ENCODE assay signal across 8 cellular contexts in genomic region chr14:76929927-76930326, GRCh38.
DNase-seq lines count a peak whose midpoint lies in the region; ATAC-seq and TF ChIP-seq lines count a peak whose summit lies in the region.

No MANE protein-coding gene starts in this region.

- H3K27me3 ChIP-seq in upper lobe of right lung = no peaks in the 10 kb centered on the region
- H3K27me3 ChIP-seq in HAP-1 (ENCODE audit: low read depth) = no peaks in the 10 kb centered on the region

- POLR2A ChIA-PET in activated CD8-positive, alpha-beta T cell treated with anti-CD3 and anti-CD28 coated beads for 36 hours (lab: Charles Lee) = interaction anchor here (0.8 to 1.6 kb wide), 7 partner anchors 9 to 123 kb away, joined by 3 to 6 read pairs (median 4); no protein-coding TSS in a partner anchor

- H3K27ac Mint-ChIP-seq in activated CD8-positive, alpha-beta T cell treated with anti-CD3 and anti-CD28 coated beads for 36 hours = peak overlapping the region; percentile 67
- peak overlapping the region; percentile 31 to 85 (median 70) for H3K27ac Mint-ChIP-seq in immature natural killer cell

- H3K9me3 ChIP-seq in upper lobe of right lung = no peaks in the 10 kb centered on the region
- H3K9me3 ChIP-seq in HAP-1 = no peaks in the 10 kb centered on the region

- H3K9me3 Mint-ChIP-seq in activated CD8-positive, alpha-beta T cell treated with anti-CD3 and anti-CD28 coated beads for 36 hours = no peaks in the 10 kb centered on the region
- peaks cover 0 to under 1% (median 0%) of the 10 kb centered on the region in 6 donors for H3K9me3 Mint-ChIP-seq in immature natural killer cell

- in situ Hi-C loops in HAP-1 (cut with MboI; ENCODE audit: low sequenced_read_pairs) = no loop called here

- no peaks in the 10 kb centered on the region for H3K36me3 ChIP-seq in upper lobe of right lung
- no peaks in the 10 kb centered on the region for H3K36me3 ChIP-seq in HAP-1 (replicated peaks)

- peak; percentile 18 to 29 for DNase-seq in stimulated activated CD4-positive, alpha-beta T cell treated with anti-CD3 and anti-CD28 coated beads, Interleukin-15, amount 100 ng/mL, for 1 hour (ENCODE audit: low read depth in 1 of 2, low spot score in 1 of 2)
- no peak for DNase-seq in stimulated activated CD4-positive, alpha-beta T cell treated with anti-CD3 and anti-CD28 coated beads, Interleukin-12 subunit alpha, Interleukin-12 subunit beta, amount 100 ng/mL, for 4 hours
- peak; percentile 76 for DNase-seq in activated CD8-positive, alpha-beta T cell treated with anti-CD3 and anti-CD28 coated beads for 36 hours
- peak; percentile 24 to 42 (median 42) for DNase-seq in immature natural killer cell
- DNase-seq in upper lobe of right lung = no peak
- no peak for DNase-seq in HAP-1 (ENCODE audit: low spot score in 2 of 2)

- H3K4me1 ChIP-seq in upper lobe of right lung (peaks cover 14% of the 10 kb centered on the region), HAP-1 (peaks cover 8% of the 10 kb centered on the region)

- no peak overlapping the region for H3K27ac ChIP-seq in upper lobe of right lung

- CTCF ChIA-PET in activated CD8-positive, alpha-beta T cell treated with anti-CD3 and anti-CD28 coated beads for 36 hours (lab: Charles Lee) = interaction anchor here (0.8 to 2.4 kb wide), 8 partner anchors 9 to 141 kb away, joined by 3 to 11 read pairs (median 6); no protein-coding TSS in a partner anchor

- H3K27me3 Mint-ChIP-seq in activated CD8-positive, alpha-beta T cell treated with anti-CD3 and anti-CD28 coated beads for 36 hours = no peaks in the 10 kb centered on the region
- H3K27me3 Mint-ChIP-seq in immature natural killer cell (ENCODE audit: low read depth in 3 of 3) = peaks cover 2 to 4% (median 3%) of the 10 kb centered on the region in 3 donors

- H3K4me1 Mint-ChIP-seq in activated CD8-positive, alpha-beta T cell treated with anti-CD3 and anti-CD28 coated beads for 36 hours (ENCODE audit: low read depth) = peaks cover 57% of the 10 kb centered on the region
- peaks cover 65 to 68% of the 10 kb centered on the region in 2 donors for H3K4me1 Mint-ChIP-seq in immature natural killer cell

- no peaks in the 10 kb centered on the region for H3K36me3 Mint-ChIP-seq in activated CD8-positive, alpha-beta T cell treated with anti-CD3 and anti-CD28 coated beads for 36 hours (ENCODE audit: low read depth)
- no peaks in the 10 kb centered on the region for H3K36me3 Mint-ChIP-seq in immature natural killer cell

- TF ChIP-seq CTCF in activated CD8-positive, alpha-beta T cell treated with anti-CD3 and anti-CD28 coated beads for 36 hours (IDR thresholded peaks at IDR 0.05) = no peak
- no peak for TF ChIP-seq CTCF in upper lobe of right lung (IDR thresholded peaks at IDR 0.05)

- H3K4me3 ChIP-seq in upper lobe of right lung (no peak overlapping the region), HAP-1 (no peak overlapping the region)

- peak overlapping the region; percentile 47 for H3K4me3 Mint-ChIP-seq in activated CD8-positive, alpha-beta T cell treated with anti-CD3 and anti-CD28 coated beads for 36 hours
- peak overlapping the region; percentile 68 to 81 (median 79) for H3K4me3 Mint-ChIP-seq in immature natural killer cell

- ATAC-seq in activated CD8-positive, alpha-beta T cell treated with anti-CD3 and anti-CD28 coated beads for 36 hours = peak; percentile 87
- ATAC-seq in upper lobe of right lung (peak; percentile 31), HG03469 (IDR thresholded peaks at IDR 0.05; ENCODE audit: unreplicated experiment) (no peak), HG03457 (IDR thresholded peaks at IDR 0.05; ENCODE audit: unreplicated experiment) (no peak)

- intact Hi-C loops in activated CD8-positive, alpha-beta T cell treated with anti-CD3 and anti-CD28 coated beads for 36 hours (cut with micrococcal nuclease) = no loop called here
- intact Hi-C loops in upper lobe of right lung (cut with DNase I) = no loop called here

Comparison
In these comparisons a context has a peak if more than half of its experiments do, and no peak if none do; other contexts are left out.
1. DNase-seq: peak in stimulated activated CD4-positive, alpha-beta T cell treated with anti-CD3 and anti-CD28 coated beads, Interleukin-15, amount 100 ng/mL, for 1 hour (2 of 2), activated CD8-positive, alpha-beta T cell treated with anti-CD3 and anti-CD28 coated beads for 36 hours (single experiment) and immature natural killer cell (3 of 3); none in stimulated activated CD4-positive, alpha-beta T cell treated with anti-CD3 and anti-CD28 coated beads, Interleukin-12 subunit alpha, Interleukin-12 subunit beta, amount 100 ng/mL, for 4 hours (single experiment), upper lobe of right lung (single experiment) and HAP-1 (0 of 2).
2. ATAC-seq: peak in activated CD8-positive, alpha-beta T cell treated with anti-CD3 and anti-CD28 coated beads for 36 hours (single experiment) and upper lobe of right lung (single experiment); none in HG03469 (single experiment) and HG03457 (single experiment).